14 cellular contexts compared by ENCODE assay signal in genomic region chrX:46792826-46793195, GRCh38. TPM values are rescaled to one million over a fixed set of nuclear protein-coding genes. Genes with fewer than 3 reads are reported as not detected.
DNase-seq lines count a peak whose midpoint lies in the region; ATAC-seq and TF ChIP-seq lines count a peak whose summit lies in the region.
"Had no signal": no experiment of that assay in that cellular context is flagged by ENCODE, and none has a peak within 500 bp of the region (broad histone marks: within the 10 kb centered on the region; RNA-seq: fewer than 3 reads in every experiment).

No MANE protein-coding gene starts in this region.

- no peak overlapping the region for H3K4me3 ChIP-seq in BLaER1
- H3K4me3 ChIP-seq in GM23248: peak overlapping the region; percentile 50
- no peak overlapping the region for H3K4me3 ChIP-seq in left lung
- H3K4me3 ChIP-seq: coronary artery, gastroesophageal sphincter, pancreas had no signal

- peaks cover 37% of the 10 kb centered on the region for H3F3A ChIP-seq in GM23248 (ENCODE audit: insufficient read depth)

- H3K27ac ChIP-seq in BLaER1 (0 out of 2 replicates have a peak overlapping the region, but pooled peaks have one; percentile 52), GM23248 (peak overlapping the region; percentile 68), VCaP (peak overlapping the region; percentile 97), left lung (peak overlapping the region; percentile 58 to 78)
- H3K27ac ChIP-seq: gastroesophageal sphincter had no signal

- H3K36me3 ChIP-seq in BLaER1 (no peaks in the 10 kb centered on the region), GM23248 (ENCODE audit: low read depth) (no peaks in the 10 kb centered on the region), left lung (no peaks in the 10 kb centered on the region)
- H3K36me3 ChIP-seq: gastroesophageal sphincter, pancreas had no signal

- H3K9me2 ChIP-seq in GM23248 (ENCODE audit: insufficient read depth): no peaks in the 10 kb centered on the region

- H3K79me2 ChIP-seq in GM23248 (ENCODE audit: insufficient read depth): no peaks in the 10 kb centered on the region

- no peaks in the 10 kb centered on the region for H4K20me1 ChIP-seq in BLaER1
- no peaks in the 10 kb centered on the region for H4K20me1 ChIP-seq in GM23248 (ENCODE audit: insufficient read depth)

- no peak overlapping the region for H2AFZ ChIP-seq in GM23248

- H3K9ac ChIP-seq in BLaER1: no peak overlapping the region
- peak overlapping the region; percentile 24; the same call in 1 of the 2 replicates for H3K9ac ChIP-seq in GM23248

- intact Hi-C loops in left lung (cut with DNase I): no loop called here

- in situ Hi-C loops in GM23248 (cut with MboI): loop anchor here (25.0 kb wide), 1 partner anchor 231 kb away; the partner anchor contains the start of gene CHST7

- TF ChIP-seq CTCF in VCaP (conservative IDR thresholded peaks at IDR 0.05) (no peak), left lung (IDR thresholded peaks at IDR 0.05) (no peak)

- WGBS in GM23248 (ENCODE audit: low coverage in 1 of 2, low lambda C conversion rate in 2 of 2, missing lambda C conversion rate in 2 of 2), 2 experiments: 58 to 65% methylated on average over 4 of the region's 4 CpGs

- DNase-seq in GM23248 (no peak), left lung (no peak), NCI-H2227 (lab: John Stamatoyannopoulos, UW; ENCODE audit: unreplicated experiment) (no peak), AG08396 (ENCODE audit: low spot score) (no peak)
- no peak for DNase-seq in activated CD8-positive, alpha-beta memory T cell treated with anti-CD3 and anti-CD28 coated beads, Interleukin-2, amount 50 U/mL, for 48 hours
- DNase-seq: Karpas-422; NCI-H2171 treated with DMSO at 0.1 percent for 48 hours; pancreas; stimulated activated naive CD8-positive, alpha-beta T cell treated with anti-CD3 and anti-CD28 coated beads, Interleukin-15, Interleukin-2, amounts not matched to agents 100 U/mL and 50 U/mL, for 24 hours had no signal

- H3K4me2 ChIP-seq in BLaER1 (peak overlapping the region; percentile 65), GM23248 (ENCODE audit: unreplicated experiment) (peak overlapping the region; percentile 75)

- H3K27me3 ChIP-seq in BLaER1: no peaks in the 10 kb centered on the region
- no peaks in the 10 kb centered on the region for H3K27me3 ChIP-seq in GM23248 (replicated peaks; ENCODE audit: insufficient read depth)
- no peaks in the 10 kb centered on the region for H3K27me3 ChIP-seq in left lung
- H3K27me3 ChIP-seq: gastroesophageal sphincter, pancreas had no signal

- H3K4me1 ChIP-seq in BLaER1: peaks cover 20% of the 10 kb centered on the region
- peaks cover 33% of the 10 kb centered on the region for H3K4me1 ChIP-seq in GM23248 (ENCODE audit: insufficient read depth)
- H3K4me1 ChIP-seq in left lung: peaks cover 0 to 18% of the 10 kb centered on the region in 2 donors
- H3K4me1 ChIP-seq: gastroesophageal sphincter had no signal

- ATAC-seq in left lung (no peak), HG03442 (IDR thresholded peaks at IDR 0.05; ENCODE audit: unreplicated experiment) (no peak)
- ATAC-seq: gastroesophageal sphincter had no signal

- H3K9me3 ChIP-seq in BLaER1 (no peaks in the 10 kb centered on the region), GM23248 (ENCODE audit: low read depth) (no peaks in the 10 kb centered on the region), left lung (no peaks in the 10 kb centered on the region)
- H3K9me3 ChIP-seq: gastroesophageal sphincter, pancreas had no signal

RNA-seq across cellular contexts. Expression of gene SLC9A7, which starts 33.9 kb away (rescaled TPM):
- 48.3 and 52.9 TPM in 2 replicates for total RNA-seq in GM23248 (2014; rRNA removed; shearing (Covaris generic))
- 11.9 and 14.1 TPM in 2 replicates for polyA plus RNA-seq in GM23248 (2016; fragmentation: Nextera tagmentation; extraction: Ambion mirVana)
- 10 to 100 TPM in 1 of 2 donors, 1 to 10 TPM in 1; 7.6 to 10.5 TPM for total RNA-seq in left lung

RNA-seq across cellular contexts. Expression of gene RP2, which starts 44.0 kb away (rescaled TPM):
- total RNA-seq in GM23248 (2014; rRNA removed; shearing (Covaris generic)): 19.7 and 23.5 TPM in 2 replicates
- polyA plus RNA-seq in GM23248 (2016; fragmentation: Nextera tagmentation; extraction: Ambion mirVana): 13.5 and 14.9 TPM in 2 replicates
- 10 to 100 TPM; 16.1 to 24.1 TPM for total RNA-seq in left lung
